ENCODE assay signal across 21 cellular contexts in genomic region chr10:102266670-102267069, GRCh38. TPM values are rescaled to one million over a fixed set of nuclear protein-coding genes. Genes with fewer than 3 reads are reported as not detected.
"Had no signal": no experiment of that assay in that cellular context is flagged by ENCODE, and none has a peak within 500 bp of the region (broad histone marks: within the 10 kb centered on the region; RNA-seq: fewer than 3 reads in every experiment).

No MANE protein-coding gene starts in this region.

- DNase-seq: activated CD4-positive, alpha-beta T cell treated with anti-CD3 and anti-CD28 coated beads for 4 hours; activated CD8-positive, alpha-beta memory T cell treated with anti-CD3 and anti-CD28 coated beads for 24 hours; activated gamma-delta T cell; amniotic stem cell; esophagus squamous epithelium; foreskin fibroblast; immature natural killer cell; lower lobe of right lung; midbrain; right lobe of liver; spleen; stimulated activated CD4-positive, alpha-beta T cell treated with anti-CD3 and anti-CD28 coated beads, Interleukin-1b, Interleukin-23, amount 100 ng/mL, for 48 hours; stimulated activated naive CD4-positive, alpha-beta T cell; T-cell; T1000; upper lobe of left lung had no signal

- H3K9me3 ChIP-seq: esophagus squamous epithelium, lower lobe of right lung, right lobe of liver, spleen, suprapubic skin, upper lobe of left lung had no signal

- H3K27me3 Mint-ChIP-seq: brain; dendritic cell treated with granulocyte-macrophage colony-stimulating factor and Interleukin-4, amounts not matched to agents 40 ng/mL and 50 ng/mL, for 4 days; progenitor cell of endocrine pancreas; T-cell had no signal

- H3K4me3 Mint-ChIP-seq: brain; dendritic cell treated with granulocyte-macrophage colony-stimulating factor and Interleukin-4, amounts not matched to agents 40 ng/mL and 50 ng/mL, for 4 days; immature natural killer cell; T-cell had no signal

- H3K27ac Mint-ChIP-seq: dendritic cell treated with granulocyte-macrophage colony-stimulating factor and Interleukin-4, amounts not matched to agents 40 ng/mL and 50 ng/mL, for 4 days; progenitor cell of endocrine pancreas had no signal

- H3K4me3 ChIP-seq: esophagus squamous epithelium, lower lobe of right lung, right lobe of liver, SK-N-MC, spleen, suprapubic skin, upper lobe of left lung had no signal

- H3K27me3 ChIP-seq: esophagus squamous epithelium, right lobe of liver, spleen, suprapubic skin, upper lobe of left lung had no signal

- ATAC-seq: right lobe of liver, T-cell had no signal

- H3K9me3 Mint-ChIP-seq: brain; dendritic cell treated with granulocyte-macrophage colony-stimulating factor and Interleukin-4, amounts not matched to agents 40 ng/mL and 50 ng/mL, for 4 days; immature natural killer cell; T-cell had no signal

- H3K27ac ChIP-seq: lower lobe of right lung, right lobe of liver, SK-N-MC, spleen, suprapubic skin had no signal

RNA-seq across cellular contexts. Expression of gene PITX3, which starts 25.4 kb away (rescaled TPM):
- total RNA-seq: esophagus squamous epithelium, lower lobe of right lung, progenitor cell of endocrine pancreas, right lobe of liver, spleen, suprapubic skin, T-cell had no signal
- polyA plus RNA-seq: immature natural killer cell, spleen had no signal

RNA-seq across cellular contexts. Expression of gene ELOVL3, which starts 40.6 kb away (rescaled TPM):
- total RNA-seq: esophagus squamous epithelium, progenitor cell of endocrine pancreas, right lobe of liver, T-cell had no signal
- polyA plus RNA-seq: immature natural killer cell had no signal
